14 cellular contexts compared by ENCODE assay signal in genomic region chr6:44350650-44350994, GRCh38. TPM values are rescaled to one million over a fixed set of nuclear protein-coding genes. Genes with fewer than 3 reads are reported as not detected.
"Had no signal": no experiment of that assay in that cellular context is flagged by ENCODE, and none has a peak within 500 bp of the region (broad histone marks: within the 10 kb centered on the region; RNA-seq: fewer than 3 reads in every experiment).

No MANE protein-coding gene starts in this region.

RNA-seq across cellular contexts. Expression of gene SPATS1, which starts 8.2 kb away (rescaled TPM):
- total RNA-seq: activated B cell treated with CpG ODN at 0.5 μM for 24 hours; activated CD4-positive, alpha-beta memory T cell treated with anti-CD3 and anti-CD28 coated beads for 36 hours; activated CD4-positive, alpha-beta memory T cell treated with anti-CD3 and anti-CD28 coated beads, Interleukin-2, amount 10 ng/mL, durations not matched to agents 7 days and 5 days; activated CD4-positive, alpha-beta T cell treated with anti-CD3 and anti-CD28 coated beads for 36 hours; activated CD4-positive, alpha-beta T cell treated with anti-CD3 and anti-CD28 coated beads, Interleukin-2, amount 10 ng/mL, durations not matched to agents 24 days and 14 days; activated CD4-positive, alpha-beta T cell treated with anti-CD3 and anti-CD28 coated beads, Interleukin-2, amount 10 ng/mL, durations not matched to agents 7 days and 5 days; activated CD8-positive, alpha-beta memory T cell treated with anti-CD3 and anti-CD28 coated beads for 36 hours; activated CD8-positive, alpha-beta memory T cell treated with anti-CD3 and anti-CD28 coated beads, Interleukin-2, amount 10 ng/mL, durations not matched to agents 7 days and 5 days; activated CD8-positive, alpha-beta T cell treated with anti-CD3 and anti-CD28 coated beads for 36 hours; activated CD8-positive, alpha-beta T cell treated with anti-CD3 and anti-CD28 coated beads, Interleukin-2, amount 10 ng/mL, durations not matched to agents 7 days and 5 days; T-helper 1 cell treated with Interleukin-12 subunit alpha and Interleukin-12 subunit beta and Interleukin-4 antibody, amounts not matched to agents 30 ng/mL and 1 ng/mL, for 36 hours; T-helper 17 cell; T-helper 2 cell treated with Interferon-gamma antibody and Interleukin-4, amounts not matched to agents 100 ng/mL and 5 ng/mL, for 36 hours; WTC11 had no signal
